ENCODE assay signal across 1 cellular context in the genomic region with DNA sequence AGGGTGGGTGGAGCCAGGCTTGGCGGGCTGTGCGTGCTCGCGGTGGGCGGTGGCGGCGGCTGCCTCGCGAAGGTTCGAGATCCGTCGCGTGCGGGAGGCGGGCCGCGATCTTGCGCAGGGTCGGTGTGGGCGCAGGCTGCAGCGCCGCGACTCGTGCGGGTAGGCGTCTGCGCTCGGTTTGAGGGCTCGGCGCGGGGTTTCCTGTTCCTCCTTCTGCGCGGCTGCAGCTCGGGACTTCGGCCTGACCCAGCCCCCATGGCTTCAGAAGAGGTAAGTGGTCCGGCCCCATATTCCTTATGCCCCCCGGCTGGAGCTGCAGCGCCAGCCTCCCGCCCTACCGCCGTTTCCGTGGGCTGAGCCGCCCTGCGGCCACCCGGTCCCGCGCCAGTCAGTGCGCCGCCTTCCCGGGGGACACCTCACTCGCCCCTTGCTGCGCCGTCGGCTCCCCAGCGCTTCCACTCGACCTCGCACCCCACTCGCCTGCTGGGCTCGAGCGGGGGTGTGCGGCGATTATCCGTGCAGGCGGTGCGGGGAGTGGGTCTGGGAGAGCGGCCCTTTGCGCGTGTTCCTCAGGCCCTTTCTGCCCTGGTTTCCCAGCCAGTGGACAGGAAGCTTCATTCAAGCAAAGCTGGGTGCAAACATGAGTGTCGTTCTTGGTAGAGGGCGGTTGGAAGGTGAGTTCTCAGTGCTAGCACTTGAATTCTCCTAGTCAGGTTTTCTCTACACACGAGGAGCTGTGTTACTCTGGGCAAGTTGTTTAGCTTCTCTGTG.
TF ChIP-seq lines count a peak whose summit lies in the region.

A gene with protein sequence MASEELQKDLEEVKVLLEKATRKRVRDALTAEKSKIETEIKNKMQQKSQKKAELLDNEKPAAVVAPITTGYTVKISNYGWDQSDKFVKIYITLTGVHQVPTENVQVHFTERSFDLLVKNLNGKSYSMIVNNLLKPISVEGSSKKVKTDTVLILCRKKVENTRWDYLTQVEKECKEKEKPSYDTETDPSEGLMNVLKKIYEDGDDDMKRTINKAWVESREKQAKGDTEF (plus strand): TSS at position 22 of the 771 bp plus-strand sequence. CDS start 234 bp downstream, at position 256.

TF ChIP-seq in K562, 482 proteins besides CTCF, POLR2A, EP300 and RAD21 (continued from another document and continues in another):
- TF ChIP-seq, protein P1, sequence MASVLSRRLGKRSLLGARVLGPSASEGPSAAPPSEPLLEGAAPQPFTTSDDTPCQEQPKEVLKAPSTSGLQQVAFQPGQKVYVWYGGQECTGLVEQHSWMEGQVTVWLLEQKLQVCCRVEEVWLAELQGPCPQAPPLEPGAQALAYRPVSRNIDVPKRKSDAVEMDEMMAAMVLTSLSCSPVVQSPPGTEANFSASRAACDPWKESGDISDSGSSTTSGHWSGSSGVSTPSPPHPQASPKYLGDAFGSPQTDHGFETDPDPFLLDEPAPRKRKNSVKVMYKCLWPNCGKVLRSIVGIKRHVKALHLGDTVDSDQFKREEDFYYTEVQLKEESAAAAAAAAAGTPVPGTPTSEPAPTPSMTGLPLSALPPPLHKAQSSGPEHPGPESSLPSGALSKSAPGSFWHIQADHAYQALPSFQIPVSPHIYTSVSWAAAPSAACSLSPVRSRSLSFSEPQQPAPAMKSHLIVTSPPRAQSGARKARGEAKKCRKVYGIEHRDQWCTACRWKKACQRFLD (CRISPR knock-in tag; IDR thresholded peaks at IDR 0.05) = no peak
- TF ChIP-seq, protein P2, sequence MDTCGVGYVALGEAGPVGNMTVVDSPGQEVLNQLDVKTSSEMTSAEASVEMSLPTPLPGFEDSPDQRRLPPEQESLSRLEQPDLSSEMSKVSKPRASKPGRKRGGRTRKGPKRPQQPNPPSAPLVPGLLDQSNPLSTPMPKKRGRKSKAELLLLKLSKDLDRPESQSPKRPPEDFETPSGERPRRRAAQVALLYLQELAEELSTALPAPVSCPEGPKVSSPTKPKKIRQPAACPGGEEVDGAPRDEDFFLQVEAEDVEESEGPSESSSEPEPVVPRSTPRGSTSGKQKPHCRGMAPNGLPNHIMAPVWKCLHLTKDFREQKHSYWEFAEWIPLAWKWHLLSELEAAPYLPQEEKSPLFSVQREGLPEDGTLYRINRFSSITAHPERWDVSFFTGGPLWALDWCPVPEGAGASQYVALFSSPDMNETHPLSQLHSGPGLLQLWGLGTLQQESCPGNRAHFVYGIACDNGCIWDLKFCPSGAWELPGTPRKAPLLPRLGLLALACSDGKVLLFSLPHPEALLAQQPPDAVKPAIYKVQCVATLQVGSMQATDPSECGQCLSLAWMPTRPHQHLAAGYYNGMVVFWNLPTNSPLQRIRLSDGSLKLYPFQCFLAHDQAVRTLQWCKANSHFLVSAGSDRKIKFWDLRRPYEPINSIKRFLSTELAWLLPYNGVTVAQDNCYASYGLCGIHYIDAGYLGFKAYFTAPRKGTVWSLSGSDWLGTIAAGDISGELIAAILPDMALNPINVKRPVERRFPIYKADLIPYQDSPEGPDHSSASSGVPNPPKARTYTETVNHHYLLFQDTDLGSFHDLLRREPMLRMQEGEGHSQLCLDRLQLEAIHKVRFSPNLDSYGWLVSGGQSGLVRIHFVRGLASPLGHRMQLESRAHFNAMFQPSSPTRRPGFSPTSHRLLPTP (IDR thresholded peaks at IDR 0.05; ENCODE audit: borderline replicate concordance, extremely low read depth, insufficient read length) = no peak
- TF ChIP-seq NUFIP1 (IDR thresholded peaks at IDR 0.05; ENCODE audit: partially characterized antibody) = no peak
- TF ChIP-seq, protein P3, sequence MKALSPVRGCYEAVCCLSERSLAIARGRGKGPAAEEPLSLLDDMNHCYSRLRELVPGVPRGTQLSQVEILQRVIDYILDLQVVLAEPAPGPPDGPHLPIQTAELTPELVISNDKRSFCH (CRISPR knock-in tag; IDR thresholded peaks at IDR 0.05) = no peak
- TF ChIP-seq, protein P3 (tag; IDR thresholded peaks at IDR 0.05) = peak; percentile 53; the same call in 1 of the 2 replicates
- TF ChIP-seq, protein P4, sequence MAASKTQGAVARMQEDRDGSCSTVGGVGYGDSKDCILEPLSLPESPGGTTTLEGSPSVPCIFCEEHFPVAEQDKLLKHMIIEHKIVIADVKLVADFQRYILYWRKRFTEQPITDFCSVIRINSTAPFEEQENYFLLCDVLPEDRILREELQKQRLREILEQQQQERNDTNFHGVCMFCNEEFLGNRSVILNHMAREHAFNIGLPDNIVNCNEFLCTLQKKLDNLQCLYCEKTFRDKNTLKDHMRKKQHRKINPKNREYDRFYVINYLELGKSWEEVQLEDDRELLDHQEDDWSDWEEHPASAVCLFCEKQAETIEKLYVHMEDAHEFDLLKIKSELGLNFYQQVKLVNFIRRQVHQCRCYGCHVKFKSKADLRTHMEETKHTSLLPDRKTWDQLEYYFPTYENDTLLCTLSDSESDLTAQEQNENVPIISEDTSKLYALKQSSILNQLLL (CRISPR knock-in tag; IDR thresholded peaks at IDR 0.05; ENCODE audit: borderline replicate concordance) = no peak
- TF ChIP-seq TCF7L2 (IDR thresholded peaks at IDR 0.05; ENCODE audit: low read depth, low read length) = no peak
- peak; percentile 67 for TF ChIP-seq EGR1 (conservative IDR thresholded peaks at IDR 0.05)
- TF ChIP-seq MTA3 (IDR thresholded peaks at IDR 0.05; ENCODE audit: borderline replicate concordance) = peak; percentile 77; the same call in 1 of the 2 replicates
- TF ChIP-seq MIER1 (IDR thresholded peaks at IDR 0.05; ENCODE audit: low read depth) = no peak
- no peak for TF ChIP-seq NELFE (IDR thresholded peaks at IDR 0.05; ENCODE audit: insufficient read depth, insufficient read length)
- no peak for TF ChIP-seq NR3C1 (CRISPR knock-in tag; IDR thresholded peaks at IDR 0.05)
- no peak for TF ChIP-seq POU5F1 (IDR thresholded peaks at IDR 0.05; ENCODE audit: borderline replicate concordance, low read depth, low read length, partially characterized antibody)
- TF ChIP-seq ZNF311 (CRISPR knock-in tag; IDR thresholded peaks at IDR 0.05) = no peak
- no peak for TF ChIP-seq TGIF2 (CRISPR knock-in tag; IDR thresholded peaks at IDR 0.05)
- TF ChIP-seq ZNF76 (CRISPR knock-in tag; IDR thresholded peaks at IDR 0.05; ENCODE audit: borderline replicate concordance) = no peak
- TF ChIP-seq RHOXF2B (CRISPR knock-in tag; conservative IDR thresholded peaks at IDR 0.05) = no peak
- TF ChIP-seq, protein P5, sequence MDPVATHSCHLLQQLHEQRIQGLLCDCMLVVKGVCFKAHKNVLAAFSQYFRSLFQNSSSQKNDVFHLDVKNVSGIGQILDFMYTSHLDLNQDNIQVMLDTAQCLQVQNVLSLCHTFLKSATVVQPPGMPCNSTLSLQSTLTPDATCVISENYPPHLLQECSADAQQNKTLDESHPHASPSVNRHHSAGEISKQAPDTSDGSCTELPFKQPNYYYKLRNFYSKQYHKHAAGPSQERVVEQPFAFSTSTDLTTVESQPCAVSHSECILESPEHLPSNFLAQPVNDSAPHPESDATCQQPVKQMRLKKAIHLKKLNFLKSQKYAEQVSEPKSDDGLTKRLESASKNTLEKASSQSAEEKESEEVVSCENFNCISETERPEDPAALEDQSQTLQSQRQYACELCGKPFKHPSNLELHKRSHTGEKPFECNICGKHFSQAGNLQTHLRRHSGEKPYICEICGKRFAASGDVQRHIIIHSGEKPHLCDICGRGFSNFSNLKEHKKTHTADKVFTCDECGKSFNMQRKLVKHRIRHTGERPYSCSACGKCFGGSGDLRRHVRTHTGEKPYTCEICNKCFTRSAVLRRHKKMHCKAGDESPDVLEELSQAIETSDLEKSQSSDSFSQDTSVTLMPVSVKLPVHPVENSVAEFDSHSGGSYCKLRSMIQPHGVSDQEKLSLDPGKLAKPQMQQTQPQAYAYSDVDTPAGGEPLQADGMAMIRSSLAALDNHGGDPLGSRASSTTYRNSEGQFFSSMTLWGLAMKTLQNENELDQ (CRISPR knock-in tag; IDR thresholded peaks at IDR 0.05; ENCODE audit: borderline replicate concordance) = no peak
- TF ChIP-seq ZNF436 (CRISPR knock-in tag; IDR thresholded peaks at IDR 0.05) = no peak
- TF ChIP-seq, protein P6, sequence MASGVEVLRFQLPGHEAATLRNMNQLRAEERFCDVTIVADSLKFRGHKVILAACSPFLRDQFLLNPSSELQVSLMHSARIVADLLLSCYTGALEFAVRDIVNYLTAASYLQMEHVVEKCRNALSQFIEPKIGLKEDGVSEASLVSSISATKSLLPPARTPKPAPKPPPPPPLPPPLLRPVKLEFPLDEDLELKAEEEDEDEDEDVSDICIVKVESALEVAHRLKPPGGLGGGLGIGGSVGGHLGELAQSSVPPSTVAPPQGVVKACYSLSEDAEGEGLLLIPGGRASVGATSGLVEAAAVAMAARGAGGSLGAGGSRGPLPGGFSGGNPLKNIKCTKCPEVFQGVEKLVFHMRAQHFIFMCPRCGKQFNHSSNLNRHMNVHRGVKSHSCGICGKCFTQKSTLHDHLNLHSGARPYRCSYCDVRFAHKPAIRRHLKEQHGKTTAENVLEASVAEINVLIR (CRISPR knock-in tag; IDR thresholded peaks at IDR 0.05) = no peak
- no peak for TF ChIP-seq ZEB2 (IDR thresholded peaks at IDR 0.05)
- no peak for TF ChIP-seq FOXJ3 (CRISPR knock-in tag; IDR thresholded peaks at IDR 0.05)
- TF ChIP-seq SUPT5H (IDR thresholded peaks at IDR 0.05) = peak; percentile 21
- TF ChIP-seq, protein P7, sequence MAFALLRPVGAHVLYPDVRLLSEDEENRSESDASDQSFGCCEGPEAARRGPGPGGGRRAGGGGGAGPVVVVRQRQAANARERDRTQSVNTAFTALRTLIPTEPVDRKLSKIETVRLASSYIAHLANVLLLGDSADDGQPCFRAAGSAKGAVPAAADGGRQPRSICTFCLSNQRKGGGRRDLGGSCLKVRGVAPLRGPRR (CRISPR knock-in tag; IDR thresholded peaks at IDR 0.05) = no peak
- TF ChIP-seq, protein P8, sequence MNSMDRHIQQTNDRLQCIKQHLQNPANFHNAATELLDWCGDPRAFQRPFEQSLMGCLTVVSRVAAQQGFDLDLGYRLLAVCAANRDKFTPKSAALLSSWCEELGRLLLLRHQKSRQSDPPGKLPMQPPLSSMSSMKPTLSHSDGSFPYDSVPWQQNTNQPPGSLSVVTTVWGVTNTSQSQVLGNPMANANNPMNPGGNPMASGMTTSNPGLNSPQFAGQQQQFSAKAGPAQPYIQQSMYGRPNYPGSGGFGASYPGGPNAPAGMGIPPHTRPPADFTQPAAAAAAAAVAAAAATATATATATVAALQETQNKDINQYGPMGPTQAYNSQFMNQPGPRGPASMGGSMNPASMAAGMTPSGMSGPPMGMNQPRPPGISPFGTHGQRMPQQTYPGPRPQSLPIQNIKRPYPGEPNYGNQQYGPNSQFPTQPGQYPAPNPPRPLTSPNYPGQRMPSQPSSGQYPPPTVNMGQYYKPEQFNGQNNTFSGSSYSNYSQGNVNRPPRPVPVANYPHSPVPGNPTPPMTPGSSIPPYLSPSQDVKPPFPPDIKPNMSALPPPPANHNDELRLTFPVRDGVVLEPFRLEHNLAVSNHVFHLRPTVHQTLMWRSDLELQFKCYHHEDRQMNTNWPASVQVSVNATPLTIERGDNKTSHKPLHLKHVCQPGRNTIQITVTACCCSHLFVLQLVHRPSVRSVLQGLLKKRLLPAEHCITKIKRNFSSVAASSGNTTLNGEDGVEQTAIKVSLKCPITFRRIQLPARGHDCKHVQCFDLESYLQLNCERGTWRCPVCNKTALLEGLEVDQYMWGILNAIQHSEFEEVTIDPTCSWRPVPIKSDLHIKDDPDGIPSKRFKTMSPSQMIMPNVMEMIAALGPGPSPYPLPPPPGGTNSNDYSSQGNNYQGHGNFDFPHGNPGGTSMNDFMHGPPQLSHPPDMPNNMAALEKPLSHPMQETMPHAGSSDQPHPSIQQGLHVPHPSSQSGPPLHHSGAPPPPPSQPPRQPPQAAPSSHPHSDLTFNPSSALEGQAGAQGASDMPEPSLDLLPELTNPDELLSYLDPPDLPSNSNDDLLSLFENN (IDR thresholded peaks at IDR 0.05; ENCODE audit: low read depth in 2 of 2, low read length in 2 of 2) = no peak
- TF ChIP-seq, protein P9, sequence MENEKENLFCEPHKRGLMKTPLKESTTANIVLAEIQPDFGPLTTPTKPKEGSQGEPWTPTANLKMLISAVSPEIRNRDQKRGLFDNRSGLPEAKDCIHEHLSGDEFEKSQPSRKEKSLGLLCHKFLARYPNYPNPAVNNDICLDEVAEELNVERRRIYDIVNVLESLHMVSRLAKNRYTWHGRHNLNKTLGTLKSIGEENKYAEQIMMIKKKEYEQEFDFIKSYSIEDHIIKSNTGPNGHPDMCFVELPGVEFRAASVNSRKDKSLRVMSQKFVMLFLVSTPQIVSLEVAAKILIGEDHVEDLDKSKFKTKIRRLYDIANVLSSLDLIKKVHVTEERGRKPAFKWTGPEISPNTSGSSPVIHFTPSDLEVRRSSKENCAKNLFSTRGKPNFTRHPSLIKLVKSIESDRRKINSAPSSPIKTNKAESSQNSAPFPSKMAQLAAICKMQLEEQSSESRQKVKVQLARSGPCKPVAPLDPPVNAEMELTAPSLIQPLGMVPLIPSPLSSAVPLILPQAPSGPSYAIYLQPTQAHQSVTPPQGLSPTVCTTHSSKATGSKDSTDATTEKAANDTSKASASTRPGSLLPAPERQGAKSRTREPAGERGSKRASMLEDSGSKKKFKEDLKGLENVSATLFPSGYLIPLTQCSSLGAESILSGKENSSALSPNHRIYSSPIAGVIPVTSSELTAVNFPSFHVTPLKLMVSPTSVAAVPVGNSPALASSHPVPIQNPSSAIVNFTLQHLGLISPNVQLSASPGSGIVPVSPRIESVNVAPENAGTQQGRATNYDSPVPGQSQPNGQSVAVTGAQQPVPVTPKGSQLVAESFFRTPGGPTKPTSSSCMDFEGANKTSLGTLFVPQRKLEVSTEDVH (IDR thresholded peaks at IDR 0.05; ENCODE audit: low read depth, partially characterized antibody) = no peak
- TF ChIP-seq BRF1 (IDR thresholded peaks at IDR 0.05; ENCODE audit: borderline replicate concordance, extremely low read depth, insufficient read length) = no peak
- TF ChIP-seq, protein P10, sequence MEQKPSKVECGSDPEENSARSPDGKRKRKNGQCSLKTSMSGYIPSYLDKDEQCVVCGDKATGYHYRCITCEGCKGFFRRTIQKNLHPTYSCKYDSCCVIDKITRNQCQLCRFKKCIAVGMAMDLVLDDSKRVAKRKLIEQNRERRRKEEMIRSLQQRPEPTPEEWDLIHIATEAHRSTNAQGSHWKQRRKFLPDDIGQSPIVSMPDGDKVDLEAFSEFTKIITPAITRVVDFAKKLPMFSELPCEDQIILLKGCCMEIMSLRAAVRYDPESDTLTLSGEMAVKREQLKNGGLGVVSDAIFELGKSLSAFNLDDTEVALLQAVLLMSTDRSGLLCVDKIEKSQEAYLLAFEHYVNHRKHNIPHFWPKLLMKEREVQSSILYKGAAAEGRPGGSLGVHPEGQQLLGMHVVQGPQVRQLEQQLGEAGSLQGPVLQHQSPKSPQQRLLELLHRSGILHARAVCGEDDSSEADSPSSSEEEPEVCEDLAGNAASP (IDR thresholded peaks at IDR 0.05) = no peak
- no peak for TF ChIP-seq ILF3 (IDR thresholded peaks at IDR 0.05; ENCODE audit: borderline replicate concordance)
- TF ChIP-seq, protein P11, sequence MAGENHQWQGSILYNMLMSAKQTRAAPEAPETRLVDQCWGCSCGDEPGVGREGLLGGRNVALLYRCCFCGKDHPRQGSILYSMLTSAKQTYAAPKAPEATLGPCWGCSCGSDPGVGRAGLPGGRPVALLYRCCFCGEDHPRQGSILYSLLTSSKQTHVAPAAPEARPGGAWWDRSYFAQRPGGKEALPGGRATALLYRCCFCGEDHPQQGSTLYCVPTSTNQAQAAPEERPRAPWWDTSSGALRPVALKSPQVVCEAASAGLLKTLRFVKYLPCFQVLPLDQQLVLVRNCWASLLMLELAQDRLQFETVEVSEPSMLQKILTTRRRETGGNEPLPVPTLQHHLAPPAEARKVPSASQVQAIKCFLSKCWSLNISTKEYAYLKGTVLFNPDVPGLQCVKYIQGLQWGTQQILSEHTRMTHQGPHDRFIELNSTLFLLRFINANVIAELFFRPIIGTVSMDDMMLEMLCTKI (IDR thresholded peaks at IDR 0.05; ENCODE audit: partially characterized antibody) = no peak
- TF ChIP-seq PPARD (CRISPR knock-in tag; IDR thresholded peaks at IDR 0.05) = no peak
- no peak for TF ChIP-seq COPS2 (conservative IDR thresholded peaks at IDR 0.05)
